Comparison of ENCODE assay signal across 17 cellular contexts in the genomic region with DNA sequence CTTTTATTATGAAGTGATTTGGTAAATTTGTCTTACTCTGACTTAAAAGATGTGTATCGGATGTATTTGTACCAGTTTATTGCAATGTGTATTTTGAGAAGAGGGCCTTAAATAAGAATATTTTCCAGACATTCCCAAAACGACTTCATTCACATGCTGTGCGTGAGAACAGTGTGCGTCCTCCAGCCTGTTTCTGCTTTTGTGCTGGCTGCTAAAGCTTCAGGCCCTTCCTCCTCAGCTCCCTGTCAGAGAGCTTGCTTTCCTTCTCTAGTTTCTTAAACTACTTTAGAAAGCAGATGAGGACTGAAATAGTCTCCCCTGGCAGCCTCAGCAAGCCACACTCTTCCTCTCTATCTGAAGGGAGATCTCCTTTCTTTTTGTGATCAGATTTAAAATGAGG.
A peak's percentile ranks its signal among the peaks of the same experiment; 100 is the strongest.
DNase-seq lines count a peak whose midpoint lies in the region; ATAC-seq and TF ChIP-seq lines count a peak whose summit lies in the region.
"Had no signal": no experiment of that assay in that cellular context is flagged by ENCODE, and none has a peak within 500 bp of the region (broad histone marks: within the 10 kb centered on the region; RNA-seq: fewer than 3 reads in every experiment).

No MANE protein-coding gene starts in this region.

- TF ChIP-seq CTCF in Caco-2 (IDR thresholded peaks at IDR 0.05; ENCODE audit: insufficient read depth in 1 of 2, low read depth in 1 of 2, low read length in 1 of 2, severe bottlenecking in 1 of 2, unreplicated experiment in 1 of 2) (no peak), H9 (conservative IDR thresholded peaks at IDR 0.05) (no peak), endothelial cell (IDR thresholded peaks at IDR 0.05; ENCODE audit: unreplicated experiment) (no peak), neural crest cell (conservative IDR thresholded peaks at IDR 0.05) (no peak)

- no peak overlapping the region for H3T11ph ChIP-seq in H9 (ENCODE audit: low read length)

- H4K20me1 ChIP-seq in H9 (ENCODE audit: control insufficient read depth, insufficient read depth, insufficient read length), result no peaks in the 10 kb centered on the region

- H3K9me3 ChIP-seq in Caco-2, result no peaks in the 10 kb centered on the region
- no peaks in the 10 kb centered on the region for H3K9me3 ChIP-seq in H9 (ENCODE audit: control insufficient read depth, low read depth, low read length)
- H3K9me3 ChIP-seq in mesenchymal stem cell (ENCODE audit: control insufficient read depth, low read length), result peaks cover 12% of the 10 kb centered on the region
- H3K9me3 ChIP-seq: A549, BE2C had no signal

- H3K4me2 ChIP-seq in H9 (ENCODE audit: insufficient read depth, insufficient read length, low read length), result no peak overlapping the region
- H3K4me2 ChIP-seq in mesenchymal stem cell (ENCODE audit: low read length, poor library complexity, severe bottlenecking), result no peak overlapping the region
- H3K4me2 ChIP-seq: A549 had no signal

- H3K9ac ChIP-seq in H9 (ENCODE audit: extremely low read depth, insufficient read length, low read length) (no peak overlapping the region), mesenchymal stem cell (ENCODE audit: low read length) (no peak overlapping the region)

- H4K8ac ChIP-seq in H9 (replicated peaks; ENCODE audit: insufficient read length, low read depth, low read length), result no peak overlapping the region
- H4K8ac ChIP-seq in mesenchymal stem cell (ENCODE audit: low read length), result no peak overlapping the region

- H2AK5ac ChIP-seq in H9 (ENCODE audit: insufficient read length, low read length) (no peak overlapping the region), mesenchymal stem cell (ENCODE audit: low read length, severe bottlenecking) (no peak overlapping the region)

- DNase-seq in Caco-2 (no peak), H9 (no peak), endothelial cell (ENCODE audit: low spot score) (no peak), neural crest cell (ENCODE audit: low read depth, low spot score) (no peak), mesenchymal stem cell (no peak), 8988T (no peak)
- no peak for DNase-seq in stimulated activated CD4-positive, alpha-beta T cell treated with anti-CD3 and anti-CD28 coated beads, Interleukin-1b, Interleukin-23, amount 100 ng/mL, for 48 hours
- DNase-seq: BE2C; CD8-positive, alpha-beta T cell; COR-L47; DND-41; GF-D8; IMR-90; KG1 had no signal

- H3K27ac ChIP-seq in H9 (ENCODE audit: insufficient read length, low read depth, low read length), result no peak overlapping the region
- H3K27ac ChIP-seq in mesenchymal stem cell (ENCODE audit: low read length, poor library complexity, severe bottlenecking), result no peak overlapping the region
- H3K27ac ChIP-seq: A549, C4-2B had no signal

- H3K23ac ChIP-seq in H9 (ENCODE audit: insufficient read length, low read depth, low read length) (no peak overlapping the region), mesenchymal stem cell (ENCODE audit: low read length in 2 of 2) (no peak overlapping the region)

- H2BK12ac ChIP-seq in H9 (ENCODE audit: insufficient read length, low read depth, low read length) (no peak overlapping the region), mesenchymal stem cell (ENCODE audit: low read length in 2 of 2) (no peak overlapping the region)

- CTCF ChIA-PET in Caco-2 (lab: Charles Lee), result no interaction called here

- peak overlapping the region; percentile 20 for H3K27ac Mint-ChIP-seq in Caco-2 (ENCODE audit: unreplicated experiment)
- peak overlapping the region in 2 of 3 experiments; percentile 38 to 67; a peak in 4 of 7 replicates for H3K27ac Mint-ChIP-seq in H9
- H3K27ac Mint-ChIP-seq in endothelial cell (ENCODE audit: unreplicated experiment), result peak overlapping the region; percentile 49
- peak overlapping the region; percentile 28 for H3K27ac Mint-ChIP-seq in neural crest cell (ENCODE audit: unreplicated experiment)
- H3K27ac Mint-ChIP-seq: CD8-positive, alpha-beta T cell had no signal

- H3K14ac ChIP-seq in H9 (ENCODE audit: insufficient read depth, low read length) (no peak overlapping the region), mesenchymal stem cell (ENCODE audit: low read length in 2 of 2) (no peak overlapping the region)

- no peak overlapping the region for H4K5ac ChIP-seq in H9 (ENCODE audit: insufficient read length, low read depth, low read length)

- no peaks in the 10 kb centered on the region for H3K23me2 ChIP-seq in H9 (ENCODE audit: insufficient read length, low read depth, low read length, poor library complexity, severe bottlenecking)

- H3K4me1 ChIP-seq in Caco-2 (no peaks in the 10 kb centered on the region), H9 (ENCODE audit: insufficient read depth, low read length) (no peaks in the 10 kb centered on the region; the same call in 1 of the 2 replicates), mesenchymal stem cell (ENCODE audit: control insufficient read depth, insufficient read depth, low read depth, low read length) (no peaks in the 10 kb centered on the region)
- H3K4me1 ChIP-seq: A549, BE2C had no signal

- H3K36me3 Mint-ChIP-seq in Caco-2 (ENCODE audit: insufficient read depth, unreplicated experiment), result peaks cover 6% of the 10 kb centered on the region
- H3K36me3 Mint-ChIP-seq in H9 (ENCODE audit: insufficient read depth in 1 of 3, low read depth in 3 of 3), result peaks cover 5 to 15% (median 8%) of the 10 kb centered on the region in 3 experiments; a peak in 6 of 7 replicates
- H3K36me3 Mint-ChIP-seq in endothelial cell (ENCODE audit: low read depth, unreplicated experiment), result peaks cover 6% of the 10 kb centered on the region
- peaks cover 3% of the 10 kb centered on the region for H3K36me3 Mint-ChIP-seq in neural crest cell (ENCODE audit: low read depth)
- H3K36me3 Mint-ChIP-seq: CD8-positive, alpha-beta T cell had no signal

- H2BK5ac ChIP-seq in H9 (ENCODE audit: insufficient read length, low read length) (no peak overlapping the region), mesenchymal stem cell (ENCODE audit: low read depth, low read length, poor library complexity, severe bottlenecking) (no peak overlapping the region)

- no TSS peak for BruUV-seq in Caco-2 (replicated peaks; lab: Mats Ljungman, UMichigan)

- no peaks in the 10 kb centered on the region for H3K27me3 Mint-ChIP-seq in Caco-2 (ENCODE audit: insufficient read depth, unreplicated experiment)
- H3K27me3 Mint-ChIP-seq in H9 (ENCODE audit: low read depth), result no peaks in the 10 kb centered on the region
- H3K27me3 Mint-ChIP-seq in endothelial cell (ENCODE audit: unreplicated experiment), result no peaks in the 10 kb centered on the region
- H3K27me3 Mint-ChIP-seq in neural crest cell (ENCODE audit: low read depth), result no peaks in the 10 kb centered on the region

- no peaks in the 10 kb centered on the region for H3K27me3 ChIP-seq in Caco-2 (replicated peaks; ENCODE audit: control insufficient read depth, insufficient read depth, low read length)
- H3K27me3 ChIP-seq in H9 (ENCODE audit: insufficient read depth, low read length), result no peaks in the 10 kb centered on the region
- no peaks in the 10 kb centered on the region for H3K27me3 ChIP-seq in mesenchymal stem cell (ENCODE audit: control insufficient read depth in 1 of 2, insufficient read depth in 1 of 2, low read length in 2 of 2)
- H3K27me3 ChIP-seq: BE2C had no signal

- no peak overlapping the region for H2BK20ac ChIP-seq in H9 (ENCODE audit: low read depth, low read length, poor library complexity, severe bottlenecking)

- H3K9me3 Mint-ChIP-seq in Caco-2 (ENCODE audit: unreplicated experiment) (peaks cover 18% of the 10 kb centered on the region), H9 (peaks cover 10 to 19% of the 10 kb centered on the region in 2 experiments), endothelial cell (ENCODE audit: unreplicated experiment) (no peaks in the 10 kb centered on the region), neural crest cell (peaks cover 14% of the 10 kb centered on the region)
- H3K9me3 Mint-ChIP-seq: CD8-positive, alpha-beta T cell had no signal

- H4K91ac ChIP-seq in H9 (ENCODE audit: insufficient read length, low read depth, low read length) (no peak overlapping the region), mesenchymal stem cell (ENCODE audit: low read length) (no peak overlapping the region)

- H2AFZ ChIP-seq in H9 (ENCODE audit: low read length), result no peak overlapping the region
- no peak overlapping the region for H2AFZ ChIP-seq in mesenchymal stem cell (ENCODE audit: low read depth, low read length)

- H3K18ac ChIP-seq in H9 (ENCODE audit: insufficient read length, low read depth, low read length) (no peak overlapping the region), mesenchymal stem cell (ENCODE audit: low read depth in 1 of 2, low read length in 2 of 2) (no peak overlapping the region)

- no peak overlapping the region for H3K56ac ChIP-seq in H9 (ENCODE audit: insufficient read length, low read depth, low read length)

- intact Hi-C loops in Caco-2 (cut with micrococcal nuclease; ENCODE audit: unreplicated experiment), result no loop called here

- no peaks in the 10 kb centered on the region for H3K4me1 Mint-ChIP-seq in Caco-2 (ENCODE audit: low read depth, unreplicated experiment)
- H3K4me1 Mint-ChIP-seq in H9, result peaks cover 7 to 20% of the 10 kb centered on the region in 2 experiments
- H3K4me1 Mint-ChIP-seq in endothelial cell (ENCODE audit: unreplicated experiment), result peaks cover 4% of the 10 kb centered on the region
- peaks cover 9% of the 10 kb centered on the region for H3K4me1 Mint-ChIP-seq in neural crest cell

- H3K4ac ChIP-seq in H9 (ENCODE audit: low read depth, low read length) (no peak overlapping the region), mesenchymal stem cell (ENCODE audit: low read depth in 1 of 2, low read length in 2 of 2) (no peak overlapping the region)

- no peak overlapping the region for H2BK15ac ChIP-seq in H9 (ENCODE audit: low read depth, low read length)
- H2BK15ac ChIP-seq in mesenchymal stem cell (ENCODE audit: low read depth, poor library complexity, severe bottlenecking), result no peak overlapping the region

- H2BK120ac ChIP-seq in H9 (ENCODE audit: low read depth, low read length, poor library complexity, severe bottlenecking), result no peak overlapping the region
- H2BK120ac ChIP-seq in mesenchymal stem cell (ENCODE audit: low read depth, low read length), result no peak overlapping the region

- no peak for ATAC-seq in HG03354 (IDR thresholded peaks at IDR 0.05; ENCODE audit: poor library complexity, severe bottlenecking, unreplicated experiment)
- ATAC-seq: A549; CD8-positive, alpha-beta T cell had no signal

- H3K36me3 ChIP-seq in Caco-2 (ENCODE audit: control insufficient read depth, insufficient read depth, low read length) (no peaks in the 10 kb centered on the region), mesenchymal stem cell (ENCODE audit: control insufficient read depth in 1 of 2, insufficient read depth in 2 of 2, low read depth in 1 of 2, low read length in 2 of 2) (no peaks in the 10 kb centered on the region)
- H3K36me3 ChIP-seq: BE2C had no signal

- H3K4me3 ChIP-seq in Caco-2 (ENCODE audit: low read depth, low read length), result no peak overlapping the region
- no peak overlapping the region for H3K4me3 ChIP-seq in mesenchymal stem cell (ENCODE audit: insufficient read depth in 1 of 2, low read depth in 1 of 2, low read length in 2 of 2)
- H3K4me3 ChIP-seq: A549 had no signal

- no peak overlapping the region for H3K4me3 Mint-ChIP-seq in Caco-2 (ENCODE audit: unreplicated experiment)
- no peak overlapping the region for H3K4me3 Mint-ChIP-seq in H9
- no peak overlapping the region for H3K4me3 Mint-ChIP-seq in endothelial cell (ENCODE audit: unreplicated experiment)
- no peak overlapping the region for H3K4me3 Mint-ChIP-seq in neural crest cell
- H3K4me3 Mint-ChIP-seq: CD8-positive, alpha-beta T cell had no signal

- H3K79me2 ChIP-seq in H9 (ENCODE audit: insufficient read depth, low read length), result no peaks in the 10 kb centered on the region

- no CpG with 5 or more reads among the region's 4 CpGs for WGBS in H9 (ENCODE audit: extremely low coverage, insufficient read length, low lambda C conversion rate)
- 77% methylated on average over 4 of the region's 4 CpGs for WGBS in mesenchymal stem cell

- POLR2A ChIA-PET in Caco-2 (lab: Charles Lee), result no interaction called here

- H3K79me1 ChIP-seq in H9 (ENCODE audit: insufficient read depth, low read depth, low read length, poor library complexity, severe bottlenecking) (no peaks in the 10 kb centered on the region), mesenchymal stem cell (replicated peaks; ENCODE audit: low read length, poor library complexity, severe bottlenecking) (no peaks in the 10 kb centered on the region)
